Comparison of ENCODE assay signal across 8 cellular contexts in genomic region chr2:38075436-38076249, GRCh38. TPM values are rescaled to one million over a fixed set of nuclear protein-coding genes. Genes with fewer than 3 reads are reported as not detected.
DNase-seq lines count a peak whose midpoint lies in the region; ATAC-seq and TF ChIP-seq lines count a peak whose summit lies in the region.

TSS of gene CYP1B1 (minus strand) at chr2:38076151. CDS start at chr2:38075388, 763 bp downstream.

- DNase-seq in CD14-positive monocyte (ENCODE audit: low spot score) = no peak
- peak; percentile 61 for DNase-seq in GM23248
- DNase-seq in foreskin fibroblast = no peak
- DNase-seq in osteoblast (ENCODE audit: insufficient read length, low spot score, missing footprints) = peak; percentile 94
- no peak for DNase-seq in NCI-H2196 treated with DMSO at 0.1 percent for 48 hours (lab: John Stamatoyannopoulos, UW; ENCODE audit: unreplicated experiment)
- no peak for DNase-seq in middle frontal gyrus (ENCODE audit: extremely low spot score, low spot score)

- peak within 1 kb of the TSS; percentile 80 to 94 (median 90) for H3K27ac Mint-ChIP-seq in CD14-positive monocyte

- peak within 1 kb of the TSS; percentile 73 for H3K4me3 ChIP-seq in GM23248
- peak within 1 kb of the TSS; percentile 48 to 61 for H3K4me3 ChIP-seq in foreskin fibroblast (ENCODE audit: low read depth in 1 of 2, low read length in 2 of 2)
- H3K4me3 ChIP-seq in osteoblast (ENCODE audit: insufficient read depth, low read length) = peak within 1 kb of the TSS; percentile 80

- no peak for TF ChIP-seq CTCF in CD14-positive monocyte (IDR thresholded peaks at IDR 0.05)
- no peak for TF ChIP-seq CTCF in foreskin fibroblast (IDR thresholded peaks at IDR 0.05; ENCODE audit: low read depth, low read length)
- TF ChIP-seq CTCF in osteoblast (IDR thresholded peaks at IDR 0.05; ENCODE audit: extremely low read depth, low read depth, low read length) = no peak

- H3K9me3 Mint-ChIP-seq in CD14-positive monocyte = peaks cover 0 to 15% (median 8%) of the 10 kb centered on the region in 7 donors

- H3K9me3 ChIP-seq in GM23248 (ENCODE audit: low read depth) (no peaks in the 10 kb centered on the region), osteoblast (ENCODE audit: low read depth, low read length) (no peaks in the 10 kb centered on the region)

- H3K4me1 Mint-ChIP-seq in CD14-positive monocyte = peaks cover 67% of the 10 kb centered on the region

- H3K4me2 ChIP-seq in GM23248 (ENCODE audit: unreplicated experiment) = peak within 1 kb of the TSS; percentile 66
- peak within 1 kb of the TSS; percentile 88 for H3K4me2 ChIP-seq in osteoblast (ENCODE audit: insufficient read depth, low read length)

- peak within 1 kb of the TSS; percentile 94 to 98 for H3K4me3 Mint-ChIP-seq in CD14-positive monocyte

- H3K79me2 ChIP-seq in GM23248 (ENCODE audit: insufficient read depth) = no peaks in the 10 kb centered on the region
- peaks cover 33% of the 10 kb centered on the region for H3K79me2 ChIP-seq in osteoblast (ENCODE audit: insufficient read depth, low read length)

- H3K9me2 ChIP-seq in GM23248 (ENCODE audit: insufficient read depth) = no peaks in the 10 kb centered on the region

- peak within 1 kb of the TSS; percentile 89 for H3K27ac ChIP-seq in GM23248
- H3K27ac ChIP-seq in osteoblast (ENCODE audit: low read depth, low read length) = peak within 1 kb of the TSS; percentile 97

- H3K27me3 Mint-ChIP-seq in CD14-positive monocyte (ENCODE audit: low read depth in 3 of 3) = peaks cover 40 to 51% (median 47%) of the 10 kb centered on the region in 3 donors

- H2AFZ ChIP-seq in GM23248 (peak within 1 kb of the TSS; percentile 34), osteoblast (ENCODE audit: low read length) (peak within 1 kb of the TSS; percentile 79)

- H3F3A ChIP-seq in GM23248 (ENCODE audit: insufficient read depth) = peaks cover 10% of the 10 kb centered on the region

- H3K9ac ChIP-seq in GM23248 = peak within 1 kb of the TSS; percentile 87

- peaks cover 7% of the 10 kb centered on the region for H3K4me1 ChIP-seq in GM23248 (ENCODE audit: insufficient read depth)
- H3K4me1 ChIP-seq in osteoblast (ENCODE audit: insufficient read depth, low read length) = peaks cover 22% of the 10 kb centered on the region

- intact Hi-C loops in CD14-positive monocyte (cut with micrococcal nuclease) = loop anchor here (2.0 to 5.0 kb wide), 4 partner anchors 93 to 199 kb away; no protein-coding TSS in a partner anchor
- intact Hi-C loops in T-helper 2 cell treated with Interferon-gamma antibody and Interleukin-4, amounts not matched to agents 100 ng/mL and 5 ng/mL, for 36 hours (cut with micrococcal nuclease) = loop anchor here (1.0 to 10.0 kb wide), 8 partner anchors 21 to 677 kb away; partner anchors contain the start of genes ATL2, GALM, HNRNPLL and RMDN2

- peaks cover 38 to 42% of the 10 kb centered on the region in 2 donors for H3K36me3 Mint-ChIP-seq in CD14-positive monocyte

- WGBS in GM23248 (ENCODE audit: low coverage in 1 of 2, low lambda C conversion rate in 2 of 2, missing lambda C conversion rate in 2 of 2), 2 experiments = 3 to 5% methylated on average over 44 to 57 of the region's 63 CpGs

- H4K20me1 ChIP-seq in GM23248 (ENCODE audit: insufficient read depth) (no peaks in the 10 kb centered on the region), osteoblast (ENCODE audit: insufficient read depth, low read length) (peaks cover 7% of the 10 kb centered on the region)

- in situ Hi-C loops in GM23248 (cut with MboI) = no loop called here

- H3K27me3 ChIP-seq in GM23248 (replicated peaks; ENCODE audit: insufficient read depth) (no peaks in the 10 kb centered on the region), osteoblast (ENCODE audit: insufficient read depth, low read length) (peaks cover 23% of the 10 kb centered on the region)

- no peak for ATAC-seq in GM18519 (IDR thresholded peaks at IDR 0.05; ENCODE audit: low FRiP score, unreplicated experiment)

- H3K36me3 ChIP-seq in GM23248 (ENCODE audit: low read depth) (peaks cover 2% of the 10 kb centered on the region; the same call in 1 of the 2 replicates), osteoblast (ENCODE audit: insufficient read depth, low read length) (peaks cover 30% of the 10 kb centered on the region)

RNA-seq across cellular contexts. Expression of gene CYP1B1, which starts in this region (rescaled TPM):
- polyA plus RNA-seq in CD14-positive monocyte (100 to 1,000 TPM; 162 to 250 TPM), GM23248 (2016; fragmentation: Nextera tagmentation; extraction: Ambion mirVana) (112 and 116 TPM in 2 replicates)
- total RNA-seq in GM23248 (2014; rRNA removed; shearing (Covaris generic)) = 51.0 and 56.0 TPM in 2 replicates
- 26.0 and 28.7 TPM in 2 replicates for total RNA-seq in T-helper 2 cell treated with Interferon-gamma antibody and Interleukin-4, amounts not matched to agents 100 ng/mL and 5 ng/mL, for 36 hours
- total RNA-seq in osteoblast = 827 and 849 TPM in 2 replicates

Comparison
In these comparisons a context has a peak if more than half of its experiments do, and no peak if none do; other contexts are left out.
1. RNA of gene CYP1B1 (total RNA-seq): 827 to 849 TPM in osteoblast; 51.0 to 56.0 TPM in GM23248 and 26.0 to 28.7 TPM in T-helper 2 cell treated with Interferon-gamma antibody and Interleukin-4, amounts not matched to agents 100 ng/mL and 5 ng/mL, for 36 hours; every median in the first group is over 10 times any median in the second.
2. DNase-seq: peak in GM23248 (single experiment) and osteoblast (single experiment); none in CD14-positive monocyte (single experiment), foreskin fibroblast (0 of 2), NCI-H2196 treated with DMSO at 0.1 percent for 48 hours (single experiment) and middle frontal gyrus (single experiment).
3. Peak in every context shown above with its lines, with median percentiles within 50 percentile points of each other: H3K4me3 ChIP-seq.